Comparison of ENCODE assay signal across 8 cellular contexts in genomic region chr4:86977621-86978184, GRCh38. TPM values are rescaled to one million over a fixed set of nuclear protein-coding genes. Genes with fewer than 3 reads are reported as not detected.
A peak's percentile ranks its signal among the peaks of the same experiment; 100 is the strongest.
DNase-seq lines count a peak whose midpoint lies in the region; ATAC-seq and TF ChIP-seq lines count a peak whose summit lies in the region.

No MANE protein-coding gene starts in this region.

- H3K4me1 Mint-ChIP-seq in osteocyte (ENCODE audit: unreplicated experiment), result peaks cover 26% of the 10 kb centered on the region

- no peaks in the 10 kb centered on the region for H3K36me3 Mint-ChIP-seq in osteocyte (ENCODE audit: unreplicated experiment)

- H3K27me3 Mint-ChIP-seq in osteocyte (ENCODE audit: unreplicated experiment), result no peaks in the 10 kb centered on the region

- no peaks in the 10 kb centered on the region for H3K9me3 Mint-ChIP-seq in osteocyte (ENCODE audit: unreplicated experiment)

- peak; percentile 18 for DNase-seq in activated CD4-positive, alpha-beta T cell treated with anti-CD3 and anti-CD28 coated beads for 48 hours
- DNase-seq in activated CD4-positive, alpha-beta T cell treated with anti-CD3 and anti-CD28 coated beads, Interleukin-2, amount 50 U/mL, for 48 hours, result no peak
- DNase-seq in LoVo (ENCODE audit: low spot score) (peak; percentile 84), astrocyte of the hippocampus (ENCODE audit: low read depth, low spot score) (peak; percentile 49), osteocyte (ENCODE audit: extremely low spot score, unreplicated experiment) (no peak), NCI-H82 treated with DMSO at 0.1 percent for 48 hours (lab: John Stamatoyannopoulos, UW; ENCODE audit: unreplicated experiment) (no peak)
- no peak for DNase-seq in NK-92 treated with Interleukin-12 subunit alpha and Interleukin-12 subunit beta, amount 100 ng/mL, for 24 hours (lab: John Stamatoyannopoulos, UW)

- ATAC-seq in GM21786 (IDR thresholded peaks at IDR 0.05; ENCODE audit: unreplicated experiment), result peak; percentile 93

- peak overlapping the region; percentile 70 for H3K27ac Mint-ChIP-seq in osteocyte (ENCODE audit: unreplicated experiment)

- no peak for TF ChIP-seq CTCF in osteocyte (IDR thresholded peaks at IDR 0.05)

- H3K4me3 Mint-ChIP-seq in osteocyte (ENCODE audit: unreplicated experiment), result no peak overlapping the region

RNA-seq across cellular contexts. Expression of gene AFF1, which starts 42.9 kb away (rescaled TPM):
- total RNA-seq in osteocyte, result 29.3 and 39.3 TPM in 2 replicates

Comparison
In these comparisons a context has a peak if more than half of its experiments do, and no peak if none do; other contexts are left out.
1. DNase-seq: peak in activated CD4-positive, alpha-beta T cell treated with anti-CD3 and anti-CD28 coated beads for 48 hours (single experiment), LoVo (single experiment) and astrocyte of the hippocampus (single experiment); none in activated CD4-positive, alpha-beta T cell treated with anti-CD3 and anti-CD28 coated beads, Interleukin-2, amount 50 U/mL, for 48 hours (0 of 2), osteocyte (single experiment), NK-92 treated with Interleukin-12 subunit alpha and Interleukin-12 subunit beta, amount 100 ng/mL, for 24 hours (single experiment) and NCI-H82 treated with DMSO at 0.1 percent for 48 hours (single experiment).